ENCODE assay signal across 10 cellular contexts in genomic region chr9:128099932-128100491, GRCh38. TPM values are rescaled to one million over a fixed set of nuclear protein-coding genes. Genes with fewer than 3 reads are reported as not detected.
DNase-seq lines count a peak whose midpoint lies in the region; ATAC-seq and TF ChIP-seq lines count a peak whose summit lies in the region.
"Had no signal": no experiment of that assay in that cellular context is flagged by ENCODE, and none has a peak within 500 bp of the region (broad histone marks: within the 10 kb centered on the region; RNA-seq: fewer than 3 reads in every experiment).

No MANE protein-coding gene starts in this region.

- H3K9me3 Mint-ChIP-seq in activated naive CD8-positive, alpha-beta T cell treated with anti-CD3 and anti-CD28 coated beads, Interleukin-2, amount 10 ng/mL, durations not matched to agents 7 days and 5 days, result no peaks in the 10 kb centered on the region
- H3K9me3 Mint-ChIP-seq in glutamatergic neuron (ENCODE audit: unreplicated experiment), result peaks cover 14% of the 10 kb centered on the region

- no peak for TF ChIP-seq CTCF in glutamatergic neuron (IDR thresholded peaks at IDR 0.05; ENCODE audit: partially characterized antibody, unreplicated experiment)

- peaks cover 26% of the 10 kb centered on the region for H3K4me1 ChIP-seq in rectal smooth muscle tissue (ENCODE audit: control insufficient read depth, insufficient read depth, low read length)

- peaks cover 23% of the 10 kb centered on the region for H3K36me3 ChIP-seq in rectal smooth muscle tissue (ENCODE audit: control insufficient read depth, insufficient read depth, low read length)

- H3K27me3 Mint-ChIP-seq in activated naive CD8-positive, alpha-beta T cell treated with anti-CD3 and anti-CD28 coated beads, Interleukin-2, amount 10 ng/mL, durations not matched to agents 7 days and 5 days, result no peaks in the 10 kb centered on the region
- peaks cover 8% of the 10 kb centered on the region for H3K27me3 Mint-ChIP-seq in glutamatergic neuron (ENCODE audit: unreplicated experiment)

- DNase-seq in EH (ENCODE audit: low read depth), result peak; percentile 44
- DNase-seq in activated naive CD8-positive, alpha-beta T cell treated with anti-CD3 and anti-CD28 coated beads, Interleukin-2, amount 10 ng/mL, durations not matched to agents 7 days and 5 days, result no peak
- DNase-seq in glutamatergic neuron, result no peak
- no peak for DNase-seq in NCI-H69 (lab: John Stamatoyannopoulos, UW)
- no peak for DNase-seq in DMS153 treated with DMSO at 0.1 percent for 48 hours (lab: John Stamatoyannopoulos, UW; ENCODE audit: unreplicated experiment)
- DNase-seq in activated CD4-positive, alpha-beta T cell treated with anti-CD3 and anti-CD28 coated beads for 1 hour, result no peak
- DNase-seq: islet precursor cell, NCI-H446 had no signal

- peak; percentile 24 for ATAC-seq in activated naive CD8-positive, alpha-beta T cell treated with anti-CD3 and anti-CD28 coated beads, Interleukin-2, amount 10 ng/mL, durations not matched to agents 7 days and 5 days (ENCODE audit: low read depth)
- ATAC-seq in GM18519 (IDR thresholded peaks at IDR 0.05; ENCODE audit: low FRiP score, unreplicated experiment), result no peak

- peaks cover 15% of the 10 kb centered on the region for H3K36me3 Mint-ChIP-seq in activated naive CD8-positive, alpha-beta T cell treated with anti-CD3 and anti-CD28 coated beads, Interleukin-2, amount 10 ng/mL, durations not matched to agents 7 days and 5 days
- no peaks in the 10 kb centered on the region for H3K36me3 Mint-ChIP-seq in glutamatergic neuron (ENCODE audit: unreplicated experiment)

- H3K4me3 Mint-ChIP-seq in activated naive CD8-positive, alpha-beta T cell treated with anti-CD3 and anti-CD28 coated beads, Interleukin-2, amount 10 ng/mL, durations not matched to agents 7 days and 5 days, result peak overlapping the region; percentile 37
- H3K4me3 Mint-ChIP-seq in glutamatergic neuron (ENCODE audit: unreplicated experiment), result peak overlapping the region; percentile 92

- H3K27me3 ChIP-seq in rectal smooth muscle tissue (ENCODE audit: control insufficient read depth, insufficient read depth, low read length), result no peaks in the 10 kb centered on the region

- H3K4me3 ChIP-seq in rectal smooth muscle tissue (ENCODE audit: low read length), result peak overlapping the region; percentile 51

- peak overlapping the region; percentile 81 for H3K27ac ChIP-seq in rectal smooth muscle tissue (ENCODE audit: low read depth, low read length)

- H3K27ac Mint-ChIP-seq in activated naive CD8-positive, alpha-beta T cell treated with anti-CD3 and anti-CD28 coated beads, Interleukin-2, amount 10 ng/mL, durations not matched to agents 7 days and 5 days, result no peak overlapping the region
- peak overlapping the region; percentile 62 for H3K27ac Mint-ChIP-seq in glutamatergic neuron (ENCODE audit: unreplicated experiment)

- peaks cover 51% of the 10 kb centered on the region for H3K4me1 Mint-ChIP-seq in activated naive CD8-positive, alpha-beta T cell treated with anti-CD3 and anti-CD28 coated beads, Interleukin-2, amount 10 ng/mL, durations not matched to agents 7 days and 5 days
- H3K4me1 Mint-ChIP-seq in glutamatergic neuron (ENCODE audit: low read depth, unreplicated experiment), result peaks cover 49% of the 10 kb centered on the region

- POLR2A ChIA-PET in activated naive CD8-positive, alpha-beta T cell treated with anti-CD3 and anti-CD28 coated beads, Interleukin-2, amount 10 ng/mL, durations not matched to agents 7 days and 5 days (lab: Charles Lee), result interaction anchor here (0.9 to 1.1 kb wide), 4 partner anchors 12 to 30 kb away, joined by 3 to 4 read pairs (median 3); no protein-coding TSS in a partner anchor

- H3K9ac ChIP-seq in rectal smooth muscle tissue (ENCODE audit: low read length), result no peak overlapping the region

RNA-seq across cellular contexts. Expression of gene PTGES2, which starts 27.5 kb away (rescaled TPM):
- 10 to 100 TPM; 51.8 to 53.2 TPM for total RNA-seq in activated naive CD8-positive, alpha-beta T cell treated with anti-CD3 and anti-CD28 coated beads, Interleukin-2, amount 10 ng/mL, durations not matched to agents 7 days and 5 days
- total RNA-seq in glutamatergic neuron (ENCODE audit: unreplicated experiment), result 85.1 TPM

RNA-seq across cellular contexts. Expression of gene SLC25A25, which starts 32.0 kb away (rescaled TPM):
- 10 to 100 TPM; 21.2 to 21.8 TPM for total RNA-seq in activated naive CD8-positive, alpha-beta T cell treated with anti-CD3 and anti-CD28 coated beads, Interleukin-2, amount 10 ng/mL, durations not matched to agents 7 days and 5 days
- total RNA-seq in glutamatergic neuron (ENCODE audit: unreplicated experiment), result 33.0 TPM

RNA-seq across cellular contexts. Expression of gene NAIF1, which starts 32.9 kb away (rescaled TPM):
- total RNA-seq in activated naive CD8-positive, alpha-beta T cell treated with anti-CD3 and anti-CD28 coated beads, Interleukin-2, amount 10 ng/mL, durations not matched to agents 7 days and 5 days, result 10 to 100 TPM; 11.8 to 13.2 TPM
- total RNA-seq in glutamatergic neuron (ENCODE audit: unreplicated experiment), result 6.2 TPM

RNA-seq across cellular contexts. Expression of gene LCN2, which starts 49.2 kb away (rescaled TPM):
- total RNA-seq in activated naive CD8-positive, alpha-beta T cell treated with anti-CD3 and anti-CD28 coated beads, Interleukin-2, amount 10 ng/mL, durations not matched to agents 7 days and 5 days, result not detected
- not detected for total RNA-seq in glutamatergic neuron (ENCODE audit: unreplicated experiment)
